8 cellular contexts compared by ENCODE assay signal in genomic region chr19:41327499-41328156, GRCh38. TPM values are rescaled to one million over a fixed set of nuclear protein-coding genes. Genes with fewer than 3 reads are reported as not detected.
DNase-seq lines count a peak whose midpoint lies in the region; ATAC-seq and TF ChIP-seq lines count a peak whose summit lies in the region.

No MANE protein-coding gene starts in this region.

- H3K4me1 Mint-ChIP-seq in endothelial cell (ENCODE audit: unreplicated experiment): peaks cover 67% of the 10 kb centered on the region
- peaks cover 55 to 89% (median 75%) of the 10 kb centered on the region in 4 donors for H3K4me1 Mint-ChIP-seq in naive thymus-derived CD8-positive, alpha-beta T cell
- peaks cover 80% of the 10 kb centered on the region for H3K4me1 Mint-ChIP-seq in stimulated activated naive CD8-positive, alpha-beta T cell treated with anti-CD3 and anti-CD28 coated beads, Interleukin-15, Interleukin-2, amounts not matched to agents 100 ng/mL and 50 ng/mL, for 24 hours (ENCODE audit: low read depth)

- peaks cover 46% of the 10 kb centered on the region for H3K36me3 Mint-ChIP-seq in endothelial cell (ENCODE audit: low read depth, unreplicated experiment)
- peaks cover 0 to 57% (median 14%) of the 10 kb centered on the region in 3 donors for H3K36me3 Mint-ChIP-seq in naive thymus-derived CD8-positive, alpha-beta T cell
- H3K36me3 Mint-ChIP-seq in stimulated activated naive CD8-positive, alpha-beta T cell treated with anti-CD3 and anti-CD28 coated beads, Interleukin-15, Interleukin-2, amounts not matched to agents 100 ng/mL and 50 ng/mL, for 24 hours (ENCODE audit: low read depth): peaks cover 54% of the 10 kb centered on the region

- H3K9me3 ChIP-seq in MG63: no peaks in the 10 kb centered on the region

- peaks cover 70% of the 10 kb centered on the region for H3K36me3 ChIP-seq in MG63

- peaks cover 31% of the 10 kb centered on the region for H3K27me3 Mint-ChIP-seq in endothelial cell (ENCODE audit: unreplicated experiment)
- peaks cover 0 to 2% (median 0%) of the 10 kb centered on the region in 5 donors for H3K27me3 Mint-ChIP-seq in naive thymus-derived CD8-positive, alpha-beta T cell
- no peaks in the 10 kb centered on the region for H3K27me3 Mint-ChIP-seq in stimulated activated naive CD8-positive, alpha-beta T cell treated with anti-CD3 and anti-CD28 coated beads, Interleukin-15, Interleukin-2, amounts not matched to agents 100 ng/mL and 50 ng/mL, for 24 hours

- POLR2A ChIA-PET in naive thymus-derived CD8-positive, alpha-beta T cell (lab: Charles Lee): interaction anchor here (0.6 to 6.1 kb wide), 14 partner anchors 9 to 674 kb away, joined by 3 to 71 read pairs (median 6); partner anchors contain the start of genes CCDC97, HNRNPUL1 and TGFB1

- TF ChIP-seq CTCF in endothelial cell (IDR thresholded peaks at IDR 0.05; ENCODE audit: unreplicated experiment): no peak

- no peaks in the 10 kb centered on the region for H3K9me3 Mint-ChIP-seq in endothelial cell (ENCODE audit: unreplicated experiment)
- no peaks in the 10 kb centered on the region for H3K9me3 Mint-ChIP-seq in naive thymus-derived CD8-positive, alpha-beta T cell
- no peaks in the 10 kb centered on the region for H3K9me3 Mint-ChIP-seq in stimulated activated naive CD8-positive, alpha-beta T cell treated with anti-CD3 and anti-CD28 coated beads, Interleukin-15, Interleukin-2, amounts not matched to agents 100 ng/mL and 50 ng/mL, for 24 hours

- H3K4me3 ChIP-seq in MG63: peak overlapping the region; percentile 33

- DNase-seq in ELR (ENCODE audit: low read depth) (peak; percentile 47), MG63 (peak; percentile 97), endothelial cell (ENCODE audit: low spot score) (peak; percentile 58), NCI-H1048 (lab: John Stamatoyannopoulos, UW) (no peak)
- DNase-seq in activated CD8-positive, alpha-beta memory T cell treated with anti-CD3 and anti-CD28 coated beads for 1 hour (ENCODE audit: extremely low read depth in 1 of 2, low read depth in 1 of 2): peak; percentile 67 to 92
- DNase-seq in naive thymus-derived CD8-positive, alpha-beta T cell: peak; percentile 60 to 90 (median 74)

- peak; percentile 46 for ATAC-seq in GM21529 (IDR thresholded peaks at IDR 0.05; ENCODE audit: unreplicated experiment)
- peak; percentile 62 to 75 for ATAC-seq in naive thymus-derived CD8-positive, alpha-beta T cell

- H3K4me3 Mint-ChIP-seq in endothelial cell (ENCODE audit: unreplicated experiment): peak overlapping the region; percentile 79
- peak overlapping the region; percentile 75 to 88 (median 82) for H3K4me3 Mint-ChIP-seq in naive thymus-derived CD8-positive, alpha-beta T cell
- H3K4me3 Mint-ChIP-seq in stimulated activated naive CD8-positive, alpha-beta T cell treated with anti-CD3 and anti-CD28 coated beads, Interleukin-15, Interleukin-2, amounts not matched to agents 100 ng/mL and 50 ng/mL, for 24 hours: peak overlapping the region; percentile 78

- H3K27me3 ChIP-seq in MG63: no peaks in the 10 kb centered on the region

- H3K27ac Mint-ChIP-seq in endothelial cell (ENCODE audit: unreplicated experiment): peak overlapping the region; percentile 80
- peak overlapping the region; percentile 94 to 99 (median 98) for H3K27ac Mint-ChIP-seq in naive thymus-derived CD8-positive, alpha-beta T cell
- peak overlapping the region; percentile 97 for H3K27ac Mint-ChIP-seq in stimulated activated naive CD8-positive, alpha-beta T cell treated with anti-CD3 and anti-CD28 coated beads, Interleukin-15, Interleukin-2, amounts not matched to agents 100 ng/mL and 50 ng/mL, for 24 hours

RNA-seq across cellular contexts. Expression of gene CCDC97, which starts 17.7 kb away (rescaled TPM):
- total RNA-seq in MG63 (2014; rRNA removed; shearing (Covaris generic); ENCODE audit: low replicate concordance): 2.8 and 22.3 TPM in 2 replicates
- 28.6 TPM for total RNA-seq in endothelial cell (ENCODE audit: unreplicated experiment)
- total RNA-seq in naive thymus-derived CD8-positive, alpha-beta T cell: 10 to 100 TPM; 46.6 to 49.1 TPM
- polyA plus RNA-seq in naive thymus-derived CD8-positive, alpha-beta T cell: 10 to 100 TPM; 15.6 to 25.0 (median 24.6) TPM

RNA-seq across cellular contexts. Expression of gene TGFB1, which starts 26.1 kb away (rescaled TPM):
- total RNA-seq in MG63 (2014; rRNA removed; shearing (Covaris generic); ENCODE audit: low replicate concordance): 5.6 and 8.6 TPM in 2 replicates
- 193 TPM for total RNA-seq in endothelial cell (ENCODE audit: unreplicated experiment)
- 10 to 100 TPM; 83.6 to 85.6 TPM for total RNA-seq in naive thymus-derived CD8-positive, alpha-beta T cell
- 10 to 100 TPM; 30.5 to 45.4 (median 34.5) TPM for polyA plus RNA-seq in naive thymus-derived CD8-positive, alpha-beta T cell

RNA-seq across cellular contexts. Expression of gene B9D2, which starts 36.3 kb away (rescaled TPM):
- total RNA-seq in MG63 (2014; rRNA removed; shearing (Covaris generic); ENCODE audit: low replicate concordance): 2.4 and 31.0 TPM in 2 replicates
- total RNA-seq in endothelial cell (ENCODE audit: unreplicated experiment): 6.8 TPM
- 10 to 100 TPM; 15.0 to 17.3 TPM for total RNA-seq in naive thymus-derived CD8-positive, alpha-beta T cell
- 10 to 100 TPM; 12.6 to 20.9 (median 19.8) TPM for polyA plus RNA-seq in naive thymus-derived CD8-positive, alpha-beta T cell

RNA-seq across cellular contexts. Expression of gene TMEM91, which starts 48.7 kb away (rescaled TPM):
- 0.64 and 1.5 TPM in 2 replicates for total RNA-seq in MG63 (2014; rRNA removed; shearing (Covaris generic); ENCODE audit: low replicate concordance)
- 7.6 TPM for total RNA-seq in endothelial cell (ENCODE audit: unreplicated experiment)
- total RNA-seq in naive thymus-derived CD8-positive, alpha-beta T cell: 1 to 10 TPM; 9.9 TPM
- 1 to 10 TPM; 3.6 to 8.3 (median 5.0) TPM for polyA plus RNA-seq in naive thymus-derived CD8-positive, alpha-beta T cell
